1 cellular context compared by ENCODE assay signal in the genomic region with DNA sequence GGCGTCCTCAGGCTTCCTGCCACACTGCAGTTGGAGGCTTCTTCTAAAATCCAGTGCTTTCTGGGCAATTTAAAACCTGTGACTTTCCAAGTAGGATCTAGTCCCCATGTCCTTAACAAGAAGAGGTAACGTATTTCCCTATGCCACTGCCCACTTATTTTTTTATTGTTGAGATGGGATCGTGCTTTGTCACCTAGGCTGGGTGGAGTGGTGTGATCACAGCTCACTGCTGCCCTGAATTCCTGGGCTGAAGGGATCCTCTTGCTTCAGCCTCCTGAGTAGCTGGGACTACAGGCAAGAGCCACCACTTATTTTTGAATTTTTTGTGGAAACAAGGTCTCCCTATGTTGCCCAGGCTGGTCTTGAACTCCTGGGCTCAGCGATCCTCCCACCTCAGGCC.
TF ChIP-seq lines count a peak whose summit lies in the region.

No MANE protein-coding gene starts in this region.

TF ChIP-seq in A549, 52 proteins besides CTCF, POLR2A, EP300 and RAD21 (continued from another document):
- TF ChIP-seq, protein P1, sequence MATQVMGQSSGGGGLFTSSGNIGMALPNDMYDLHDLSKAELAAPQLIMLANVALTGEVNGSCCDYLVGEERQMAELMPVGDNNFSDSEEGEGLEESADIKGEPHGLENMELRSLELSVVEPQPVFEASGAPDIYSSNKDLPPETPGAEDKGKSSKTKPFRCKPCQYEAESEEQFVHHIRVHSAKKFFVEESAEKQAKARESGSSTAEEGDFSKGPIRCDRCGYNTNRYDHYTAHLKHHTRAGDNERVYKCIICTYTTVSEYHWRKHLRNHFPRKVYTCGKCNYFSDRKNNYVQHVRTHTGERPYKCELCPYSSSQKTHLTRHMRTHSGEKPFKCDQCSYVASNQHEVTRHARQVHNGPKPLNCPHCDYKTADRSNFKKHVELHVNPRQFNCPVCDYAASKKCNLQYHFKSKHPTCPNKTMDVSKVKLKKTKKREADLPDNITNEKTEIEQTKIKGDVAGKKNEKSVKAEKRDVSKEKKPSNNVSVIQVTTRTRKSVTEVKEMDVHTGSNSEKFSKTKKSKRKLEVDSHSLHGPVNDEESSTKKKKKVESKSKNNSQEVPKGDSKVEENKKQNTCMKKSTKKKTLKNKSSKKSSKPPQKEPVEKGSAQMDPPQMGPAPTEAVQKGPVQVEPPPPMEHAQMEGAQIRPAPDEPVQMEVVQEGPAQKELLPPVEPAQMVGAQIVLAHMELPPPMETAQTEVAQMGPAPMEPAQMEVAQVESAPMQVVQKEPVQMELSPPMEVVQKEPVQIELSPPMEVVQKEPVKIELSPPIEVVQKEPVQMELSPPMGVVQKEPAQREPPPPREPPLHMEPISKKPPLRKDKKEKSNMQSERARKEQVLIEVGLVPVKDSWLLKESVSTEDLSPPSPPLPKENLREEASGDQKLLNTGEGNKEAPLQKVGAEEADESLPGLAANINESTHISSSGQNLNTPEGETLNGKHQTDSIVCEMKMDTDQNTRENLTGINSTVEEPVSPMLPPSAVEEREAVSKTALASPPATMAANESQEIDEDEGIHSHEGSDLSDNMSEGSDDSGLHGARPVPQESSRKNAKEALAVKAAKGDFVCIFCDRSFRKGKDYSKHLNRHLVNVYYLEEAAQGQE (IDR thresholded peaks at IDR 0.05) = no peak
- no peak for TF ChIP-seq SMC3 (IDR thresholded peaks at IDR 0.05)
- TF ChIP-seq CBX8 (IDR thresholded peaks at IDR 0.05) = no peak
- TF ChIP-seq JUN (IDR thresholded peaks at IDR 0.05) = no peak; a peak in 1 of 5 replicates
- TF ChIP-seq NR3C1 (IDR thresholded peaks at IDR 0.05) = no peak
- TF ChIP-seq, protein P2, sequence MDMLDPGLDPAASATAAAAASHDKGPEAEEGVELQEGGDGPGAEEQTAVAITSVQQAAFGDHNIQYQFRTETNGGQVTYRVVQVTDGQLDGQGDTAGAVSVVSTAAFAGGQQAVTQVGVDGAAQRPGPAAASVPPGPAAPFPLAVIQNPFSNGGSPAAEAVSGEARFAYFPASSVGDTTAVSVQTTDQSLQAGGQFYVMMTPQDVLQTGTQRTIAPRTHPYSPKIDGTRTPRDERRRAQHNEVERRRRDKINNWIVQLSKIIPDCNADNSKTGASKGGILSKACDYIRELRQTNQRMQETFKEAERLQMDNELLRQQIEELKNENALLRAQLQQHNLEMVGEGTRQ (IDR thresholded peaks at IDR 0.05) = no peak
- TF ChIP-seq CHD2 (IDR thresholded peaks at IDR 0.05; ENCODE audit: low read length, partially characterized antibody) = no peak
- no peak for TF ChIP-seq MAX (IDR thresholded peaks at IDR 0.05)
- TF ChIP-seq GATA3 (IDR thresholded peaks at IDR 0.05; ENCODE audit: borderline replicate concordance) = no peak
- TF ChIP-seq MAZ (IDR thresholded peaks at IDR 0.05; ENCODE audit: borderline replicate concordance, low read depth, low read length) = no peak
TF ChIP-seq in A549: peak in this region for 0.
